In genomic region chr1:171052977-171053376, GRCh38 we compare ENCODE assay signal across 30 cellular contexts. TPM values are rescaled to one million over a fixed set of nuclear protein-coding genes. Genes with fewer than 3 reads are reported as not detected.
"Had no signal": no experiment of that assay in that cellular context is flagged by ENCODE, and none has a peak within 500 bp of the region (broad histone marks: within the 10 kb centered on the region; RNA-seq: fewer than 3 reads in every experiment).

No MANE protein-coding gene starts in this region.

- FAIRE-seq: colon, endometrium, endothelial cell of umbilical vein had no signal

- DNase-seq: colonic mucosa; cortex of kidney; dermis blood vessel endothelial cell; dorsolateral prefrontal cortex; effector CD4-positive, alpha-beta T cell; effector CD8-positive, alpha-beta T cell; effector memory CD4-positive, alpha-beta T cell; effector memory CD8-positive, alpha-beta T cell; endodermal cell; erythroblast; esophagus squamous epithelium; foreskin fibroblast; foreskin keratinocyte; foreskin melanocyte; gastrocnemius medialis; glutamatergic neuron; head of caudate nucleus; heart left ventricle had no signal

- H3K4me1 Mint-ChIP-seq: endodermal cell had no signal

- H3K36me3 ChIP-seq: colonic mucosa, esophagus muscularis mucosa, esophagus squamous epithelium, gastrocnemius medialis, gastroesophageal sphincter, heart left ventricle had no signal

- H3K4me3 Mint-ChIP-seq: dendritic cell treated with granulocyte-macrophage colony-stimulating factor and Interleukin-4, amounts not matched to agents 40 ng/mL and 50 ng/mL, for 4 days; effector memory CD8-positive, alpha-beta T cell; endodermal cell had no signal

- H3K27me3 Mint-ChIP-seq: dendritic cell treated with granulocyte-macrophage colony-stimulating factor and Interleukin-4, amounts not matched to agents 40 ng/mL and 50 ng/mL, for 4 days had no signal

- H3K9me3 ChIP-seq: colonic mucosa, gastrocnemius medialis had no signal

- H3K27me3 ChIP-seq: colonic mucosa, esophagus muscularis mucosa, esophagus squamous epithelium, foreskin keratinocyte, gastrocnemius medialis, heart left ventricle had no signal

- H3K27ac Mint-ChIP-seq: dendritic cell treated with granulocyte-macrophage colony-stimulating factor and Interleukin-4, amounts not matched to agents 40 ng/mL and 50 ng/mL, for 4 days; effector memory CD8-positive, alpha-beta T cell; endodermal cell had no signal

- H3K9me3 Mint-ChIP-seq: endodermal cell had no signal

- ATAC-seq: effector memory CD8-positive, alpha-beta T cell; esophagus mucosa; foreskin keratinocyte; gastrocnemius medialis; gastroesophageal sphincter; heart left ventricle had no signal

- H3K4me1 ChIP-seq: colonic mucosa, esophagus muscularis mucosa, esophagus squamous epithelium, foreskin keratinocyte, gastrocnemius medialis, gastroesophageal sphincter, heart left ventricle had no signal

- H3K27ac ChIP-seq: colonic mucosa, coronary artery, dorsolateral prefrontal cortex, epithelial cell of prostate, esophagus muscularis mucosa, esophagus squamous epithelium, foreskin keratinocyte, gastrocnemius medialis, gastroesophageal sphincter, heart left ventricle had no signal

- H3K4me3 ChIP-seq: colonic mucosa, coronary artery, dorsolateral prefrontal cortex, esophagus muscularis mucosa, esophagus squamous epithelium, gastrocnemius medialis, gastroesophageal sphincter, heart left ventricle had no signal

RNA-seq across cellular contexts. Expression of gene FMO3, which starts 37.7 kb away (rescaled TPM):
- total RNA-seq: dermis blood vessel endothelial cell, endodermal cell, endothelial cell of umbilical vein, epithelial cell of proximal tubule, foreskin keratinocyte, frontal cortex, glomerular endothelial cell had no signal
- polyA plus RNA-seq: endothelial cell of umbilical vein, foreskin keratinocyte had no signal
